ENCODE assay signal across 16 cellular contexts in genomic region chr15:92462771-92463170, GRCh38.
DNase-seq lines count a peak whose midpoint lies in the region; ATAC-seq, FAIRE-seq and TF ChIP-seq lines count a peak whose summit lies in the region.
"Had no signal": no experiment of that assay in that cellular context is flagged by ENCODE, and none has a peak within 500 bp of the region (broad histone marks: within the 10 kb centered on the region; RNA-seq: fewer than 3 reads in every experiment).

No MANE protein-coding gene starts in this region.

- no peak for TF ChIP-seq RAD21 in A549 (conservative IDR thresholded peaks at IDR 0.05 in 1 of 2, IDR thresholded peaks at IDR 0.05 in 1 of 2)

- no peaks in the 10 kb centered on the region for H3K9me3 ChIP-seq in A549
- H3K9me3 ChIP-seq: BE2C had no signal

- H3K27ac ChIP-seq in A549 (no peak overlapping the region), foreskin keratinocyte (no peak overlapping the region)
- H3K27ac ChIP-seq: C4-2B had no signal

- FAIRE-seq in A549 (lab: Jason Lieb, UNC) = no peak
- FAIRE-seq in urothelium cell line (lab: Jason Lieb, UNC) = peak; percentile 35
- FAIRE-seq: H1 had no signal

- CTCF ChIA-PET in A549 (lab: Yijun Ruan, JAX) = no interaction called here

- POLR2A ChIA-PET in A549 (lab: Yijun Ruan, JAX) = no interaction called here

- ATAC-seq in A549 = no peak
- peak; percentile 16 for ATAC-seq in foreskin keratinocyte
- no peak for ATAC-seq in GM21447 (IDR thresholded peaks at IDR 0.05; ENCODE audit: unreplicated experiment)

- DNase-seq in A549 (ENCODE audit: low read depth in 1 of 2, low spot score in 1 of 2) (no peak), RPMI7951 (ENCODE audit: low read depth) (peak; percentile 26), foreskin keratinocyte (no peak), urothelium cell line (ENCODE audit: low spot score) (no peak), NCI-H226 (no peak), NCI-H146 (lab: John Stamatoyannopoulos, UW) (no peak)
- DNase-seq: 8988T; BE2C; CD4-positive, alpha-beta T cell; DMS153; DMS79; GDM1; H9 had no signal

- H3K4me1 ChIP-seq in A549 (no peaks in the 10 kb centered on the region), foreskin keratinocyte (no peaks in the 10 kb centered on the region)
- H3K4me1 ChIP-seq: BE2C had no signal

- H3K4me2 ChIP-seq in A549 = no peak overlapping the region

- no peak for TF ChIP-seq CTCF in A549 (IDR thresholded peaks at IDR 0.05)
- TF ChIP-seq CTCF in foreskin keratinocyte (conservative IDR thresholded peaks at IDR 0.05) = no peak

- H3K4me3 ChIP-seq in A549 = no peak overlapping the region

- TF ChIP-seq EP300 in A549 (IDR thresholded peaks at IDR 0.05) = no peak

- no peaks in the 10 kb centered on the region for H3K27me3 ChIP-seq in foreskin keratinocyte
- H3K27me3 ChIP-seq: BE2C had no signal

- TF ChIP-seq POLR2A in A549 (IDR thresholded peaks at IDR 0.05; ENCODE audit: low read length) = no peak

- WGBS in A549 (ENCODE audit: missing lambda C conversion rate) = 66% methylated on average over 2 of the region's 2 CpGs

TF ChIP-seq in A549, 52 proteins besides CTCF, POLR2A, EP300 and RAD21:
- TF ChIP-seq FOSL2 (IDR thresholded peaks at IDR 0.05) (no peak), FOSL2 (CRISPR knock-in tag; IDR thresholded peaks at IDR 0.05) (peak; percentile 30; the same call in 1 of the 2 replicates)
- TF ChIP-seq, protein P1, sequence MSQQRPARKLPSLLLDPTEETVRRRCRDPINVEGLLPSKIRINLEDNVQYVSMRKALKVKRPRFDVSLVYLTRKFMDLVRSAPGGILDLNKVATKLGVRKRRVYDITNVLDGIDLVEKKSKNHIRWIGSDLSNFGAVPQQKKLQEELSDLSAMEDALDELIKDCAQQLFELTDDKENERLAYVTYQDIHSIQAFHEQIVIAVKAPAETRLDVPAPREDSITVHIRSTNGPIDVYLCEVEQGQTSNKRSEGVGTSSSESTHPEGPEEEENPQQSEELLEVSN (IDR thresholded peaks at IDR 0.05; ENCODE audit: borderline replicate concordance, low read depth) = no peak
